In the genomic region with DNA sequence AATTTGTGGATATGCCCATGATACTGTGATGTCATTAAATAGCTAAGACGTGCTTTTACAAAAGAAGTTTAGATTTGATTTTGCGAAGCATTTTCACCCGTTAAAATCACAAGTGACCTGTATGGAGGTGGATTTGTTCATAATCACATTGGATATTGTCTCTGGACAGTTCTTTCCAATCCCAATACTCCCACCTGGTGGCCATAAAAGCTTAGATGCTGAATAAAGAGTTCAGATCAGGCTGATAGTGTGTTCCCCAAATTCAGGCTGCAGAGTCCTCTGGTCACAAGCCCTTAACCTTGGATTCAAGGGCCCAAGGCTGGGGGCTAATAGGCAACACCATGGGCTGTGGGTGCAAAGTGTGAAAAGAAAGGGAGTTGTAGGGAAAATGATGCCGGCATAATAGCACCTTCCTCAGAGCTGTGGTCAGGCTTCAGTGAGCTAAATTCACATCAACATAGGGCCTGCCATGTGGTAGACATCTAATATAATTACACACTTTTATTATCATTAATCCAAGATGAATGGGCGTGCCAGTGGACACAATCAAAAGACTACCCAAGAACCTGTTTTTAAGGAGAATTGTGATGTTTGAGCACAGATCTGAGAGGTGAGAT, we compare ENCODE assay signal across 8 cellular contexts. TPM values are rescaled to one million over a fixed set of nuclear protein-coding genes. Genes with fewer than 3 reads are reported as not detected.
DNase-seq lines count a peak whose midpoint lies in the region; ATAC-seq, FAIRE-seq and TF ChIP-seq lines count a peak whose summit lies in the region.

No MANE protein-coding gene starts in this region.

- intact Hi-C loops in heart left ventricle (cut with DNase I): loop anchor here in 5 of 10 donors (2.0 to 10.0 kb wide), 6 partner anchors 252 to 542 kb away; no protein-coding TSS in a partner anchor
- intact Hi-C loops in Right ventricle myocardium inferior (cut with DNase I): loop anchor here (5.0 kb wide), 2 partner anchors 40 to 365 kb away; a partner anchor contains a TSS
- intact Hi-C loops in endothelial cell of umbilical vein (cut with micrococcal nuclease): loop anchor here (1.0 to 5.0 kb wide), 6 partner anchors 40 to 545 kb away; a partner anchor contains a TSS

- peak in 11 of 12 donors; percentile 14 to 61 (median 44) for TF ChIP-seq CTCF in heart left ventricle (IDR thresholded peaks at IDR 0.05)
- TF ChIP-seq CTCF in RWPE2 (IDR thresholded peaks at IDR 0.05; ENCODE audit: poor library complexity, severe bottlenecking): peak; percentile 78
- TF ChIP-seq CTCF in endothelial cell of umbilical vein (IDR thresholded peaks at IDR 0.05; ENCODE audit: extremely low read depth in 1 of 2, insufficient read depth in 1 of 2, low read depth in 1 of 2, low read length in 2 of 2): peak; percentile 40 to 61
- TF ChIP-seq CTCF in omental fat pad (IDR thresholded peaks at IDR 0.05): no peak

- BruUV-seq in endothelial cell of umbilical vein (replicated peaks; lab: Mats Ljungman, UMichigan): no TSS peak

- ATAC-seq in heart left ventricle (peak in 1 of 4 donors; percentile 28), Right ventricle myocardium inferior (no peak), HG03135 (IDR thresholded peaks at IDR 0.05; ENCODE audit: unreplicated experiment) (peak; percentile 52), RWPE2 (ENCODE audit: low read depth) (peak; percentile 90), omental fat pad (ENCODE audit: low FRiP score) (peak; percentile 72), HG03520 (IDR thresholded peaks at IDR 0.05; ENCODE audit: unreplicated experiment) (no peak)
- no peak for ATAC-seq in stimulated activated naive B cell treated with anti-CD40 and anti-IgM and Interleukin-4, amounts not matched to agents 10 μg/mL and 1 μg/mL and 100 μg/mL, for 72 hours (replicated peaks)

- WGBS in heart left ventricle, 4 donors: 75 to 84% (median 79%) methylated on average over 5 of the region's 5 CpGs

- FAIRE-seq in endothelial cell of umbilical vein (lab: Jason Lieb, UNC): peak; percentile 49

- no peaks in the 10 kb centered on the region for H3K36me3 ChIP-seq in heart left ventricle
- H3K36me3 ChIP-seq in RWPE2 (ENCODE audit: low read depth): no peaks in the 10 kb centered on the region; the same call in 1 of the 2 replicates
- H3K36me3 ChIP-seq in endothelial cell of umbilical vein (ENCODE audit: control insufficient read depth in 2 of 2, extremely low read depth in 1 of 2, insufficient read depth in 2 of 2, low read length in 2 of 2): no peaks in the 10 kb centered on the region

- H3K4me1 ChIP-seq in heart left ventricle (peaks cover 0 to 22% (median 0%) of the 10 kb centered on the region in 12 donors), RWPE2 (ENCODE audit: insufficient read depth, poor library complexity, severe bottlenecking) (no peaks in the 10 kb centered on the region), endothelial cell of umbilical vein (ENCODE audit: control insufficient read depth, extremely low read depth, insufficient read depth, low read length) (no peaks in the 10 kb centered on the region)

- peaks cover 28 to 31% of the 10 kb centered on the region in 2 donors for H3K27me3 Mint-ChIP-seq in stimulated activated naive B cell treated with anti-CD40 and anti-IgM and Interleukin-4, amounts not matched to agents 10 μg/mL and 1 μg/mL and 100 μg/mL, for 72 hours

- dilution Hi-C loops in endothelial cell of umbilical vein (cut with MboI; ENCODE audit: extremely low pct_ligation_motif_present, low sequenced_read_pairs): loop anchor here (25.0 kb wide), 1 partner anchor 250 kb away; no protein-coding TSS in a partner anchor

- H3K9ac ChIP-seq in endothelial cell of umbilical vein (replicated peaks; ENCODE audit: extremely low read depth, insufficient read depth, low read length): no peak overlapping the region

- no peaks in the 10 kb centered on the region for H3K79me2 ChIP-seq in endothelial cell of umbilical vein (ENCODE audit: control insufficient read depth, insufficient read depth, low read length)

- H2AFZ ChIP-seq in endothelial cell of umbilical vein (ENCODE audit: low read depth, low read length): no peak overlapping the region

- no peaks in the 10 kb centered on the region for H3K9me3 Mint-ChIP-seq in stimulated activated naive B cell treated with anti-CD40 and anti-IgM and Interleukin-4, amounts not matched to agents 10 μg/mL and 1 μg/mL and 100 μg/mL, for 72 hours

- H3K4me1 Mint-ChIP-seq in stimulated activated naive B cell treated with anti-CD40 and anti-IgM and Interleukin-4, amounts not matched to agents 10 μg/mL and 1 μg/mL and 100 μg/mL, for 72 hours: no peaks in the 10 kb centered on the region

- peaks cover 0 to 3% (median 0%) of the 10 kb centered on the region in 9 donors for H3K27me3 ChIP-seq in heart left ventricle
- no peaks in the 10 kb centered on the region for H3K27me3 ChIP-seq in RWPE2 (ENCODE audit: insufficient read depth, poor library complexity, severe bottlenecking)
- no peaks in the 10 kb centered on the region for H3K27me3 ChIP-seq in endothelial cell of umbilical vein (ENCODE audit: control insufficient read depth in 2 of 2, insufficient read depth in 2 of 2, low read length in 2 of 2)

- no peaks in the 10 kb centered on the region for H3K9me1 ChIP-seq in endothelial cell of umbilical vein (replicated peaks; ENCODE audit: control insufficient read depth, extremely low read depth, insufficient read depth, low read length)

- no peaks in the 10 kb centered on the region for H3K36me3 Mint-ChIP-seq in stimulated activated naive B cell treated with anti-CD40 and anti-IgM and Interleukin-4, amounts not matched to agents 10 μg/mL and 1 μg/mL and 100 μg/mL, for 72 hours

- H3K4me3 ChIP-seq in heart left ventricle (no peak overlapping the region), RWPE2 (ENCODE audit: severe bottlenecking) (no peak overlapping the region), endothelial cell of umbilical vein (replicated peaks in 1 of 3; ENCODE audit: insufficient read depth in 1 of 3, low read depth in 1 of 3, low read length in 3 of 3) (no peak overlapping the region)

- no peak overlapping the region for H3K4me2 ChIP-seq in endothelial cell of umbilical vein (ENCODE audit: insufficient read depth, low read length)

- no peaks in the 10 kb centered on the region for H4K20me1 ChIP-seq in endothelial cell of umbilical vein (replicated peaks; ENCODE audit: control insufficient read depth, extremely low read depth, insufficient read depth, low read length)

- POLR2A ChIA-PET in endothelial cell of umbilical vein (lab: Charles Lee): interaction anchor here (0.7 kb wide), 1 partner anchor 69 kb away, joined by 4 read pairs; no protein-coding TSS in a partner anchor

- H3K27ac ChIP-seq in heart left ventricle (no peak overlapping the region), RWPE2 (ENCODE audit: poor library complexity, severe bottlenecking) (no peak overlapping the region), endothelial cell of umbilical vein (ENCODE audit: insufficient read depth, low read depth, low read length) (no peak overlapping the region)

- TF ChIP-seq POLR2A in heart left ventricle (IDR thresholded peaks at IDR 0.05) (no peak), endothelial cell of umbilical vein (IDR thresholded peaks at IDR 0.05; ENCODE audit: low read depth, low read length) (no peak)

- no peak overlapping the region for H3K4me3 Mint-ChIP-seq in stimulated activated naive B cell treated with anti-CD40 and anti-IgM and Interleukin-4, amounts not matched to agents 10 μg/mL and 1 μg/mL and 100 μg/mL, for 72 hours

- CTCF ChIA-PET in endothelial cell of umbilical vein (lab: Charles Lee): interaction anchor here (0.6 to 4.0 kb wide), 29 partner anchors 9 to 544 kb away, joined by 3 to 129 read pairs (median 4); a partner anchor contains a TSS

- no peak overlapping the region for H3K27ac Mint-ChIP-seq in stimulated activated naive B cell treated with anti-CD40 and anti-IgM and Interleukin-4, amounts not matched to agents 10 μg/mL and 1 μg/mL and 100 μg/mL, for 72 hours

- H3K9me3 ChIP-seq in heart left ventricle (no peaks in the 10 kb centered on the region), RWPE2 (ENCODE audit: severe bottlenecking) (no peaks in the 10 kb centered on the region), endothelial cell of umbilical vein (replicated peaks; ENCODE audit: control insufficient read depth, insufficient read depth, low read length) (no peaks in the 10 kb centered on the region)

- peak in 1 of 5 donors; percentile 18 for DNase-seq in heart left ventricle
- DNase-seq in Right ventricle myocardium inferior (ENCODE audit: missing footprints): no peak
- no peak for DNase-seq in RWPE2 (ENCODE audit: low spot score)
- DNase-seq in endothelial cell of umbilical vein (ENCODE audit: low read depth, low spot score): peak; percentile 52
- DNase-seq in omental fat pad (ENCODE audit: low spot score): no peak
- DNase-seq in stimulated activated naive B cell treated with anti-CD40 and anti-IgM and Interleukin-4, amounts not matched to agents 10 μg/mL and 1 μg/mL and 100 μg/mL, for 72 hours: no peak

RNA-seq across cellular contexts. Expression of a gene that starts 28.1 kb away (rescaled TPM):
- 1 to 10 TPM in 1 of 9 donors, under 1 TPM in 1, not detected in 7; 0.16 to 1.0 TPM for total RNA-seq in heart left ventricle
- 1 to 10 TPM in 1 of 2 donors, under 1 TPM in 1; 0.08 to 1.7 TPM for polyA plus RNA-seq in heart left ventricle
- total RNA-seq in Right ventricle myocardium inferior: not detected
- not detected in 2 replicates for total RNA-seq in endothelial cell of umbilical vein
- polyA plus RNA-seq in endothelial cell of umbilical vein: 0.08 and 0.18 TPM in 2 replicates
- polyA plus RNA-seq in endothelial cell of umbilical vein (2011; cell fraction: cytosol; rRNA removed): 0.04 and 0.10 TPM in 2 replicates
- 0.20 and 0.45 TPM in 2 replicates for polyA plus RNA-seq in endothelial cell of umbilical vein (2011; cell fraction: nucleus; rRNA removed)
- polyA plus RNA-seq in endothelial cell of umbilical vein (2012): 0.18 TPM in 1 of 2 replicates, not detected in the other
- not detected in 2 replicates for polyA minus RNA-seq in endothelial cell of umbilical vein
- polyA minus RNA-seq in endothelial cell of umbilical vein (2011; cell fraction: cytosol; rRNA and poly(A)+ RNA removed): not detected
- not detected in 2 replicates for polyA minus RNA-seq in endothelial cell of umbilical vein (2011; cell fraction: nucleus; rRNA and poly(A)+ RNA removed)
- total RNA-seq in omental fat pad: under 1 TPM in 2 of 4 donors, not detected in 2; 0.24 to 0.37 TPM

RNA-seq across cellular contexts. Expression of a gene that starts 40.1 kb away (rescaled TPM):
- total RNA-seq in heart left ventricle (100 to 1,000 TPM; 108 to 283 (median 168) TPM), Right ventricle myocardium inferior (136 TPM), endothelial cell of umbilical vein (528 and 529 TPM in 2 replicates), omental fat pad (100 to 1,000 TPM; 319 to 810 (median 629) TPM)
- polyA plus RNA-seq in heart left ventricle (100 to 1,000 TPM; 104 to 269 TPM), endothelial cell of umbilical vein (446 and 450 TPM in 2 replicates)
- 470 and 496 TPM in 2 replicates for polyA plus RNA-seq in endothelial cell of umbilical vein (2011; cell fraction: cytosol; rRNA removed)
- polyA plus RNA-seq in endothelial cell of umbilical vein (2011; cell fraction: nucleus; rRNA removed): 367 and 450 TPM in 2 replicates
- 465 and 669 TPM in 2 replicates for polyA plus RNA-seq in endothelial cell of umbilical vein (2012)
- 237 and 262 TPM in 2 replicates for polyA minus RNA-seq in endothelial cell of umbilical vein
- 217 TPM for polyA minus RNA-seq in endothelial cell of umbilical vein (2011; cell fraction: cytosol; rRNA and poly(A)+ RNA removed)
- 153 and 177 TPM in 2 replicates for polyA minus RNA-seq in endothelial cell of umbilical vein (2011; cell fraction: nucleus; rRNA and poly(A)+ RNA removed)

Comparison
In these comparisons a context has a peak if more than half of its experiments do, and no peak if none do; other contexts are left out.
1. ATAC-seq: peak in HG03135 (single experiment), RWPE2 (single experiment) and omental fat pad (single experiment); none in Right ventricle myocardium inferior (single experiment), HG03520 (single experiment) and stimulated activated naive B cell treated with anti-CD40 and anti-IgM and Interleukin-4, amounts not matched to agents 10 μg/mL and 1 μg/mL and 100 μg/mL, for 72 hours (0 of 2).
2. CTCF ChIP-seq: peak in heart left ventricle (11 of 12), RWPE2 (single experiment) and endothelial cell of umbilical vein (2 of 2); none in omental fat pad (0 of 3).